22 cellular contexts compared by ENCODE assay signal in genomic region chr6:159999240-159999671, GRCh38. TPM values are rescaled to one million over a fixed set of nuclear protein-coding genes. Genes with fewer than 3 reads are reported as not detected.
DNase-seq lines count a peak whose midpoint lies in the region; ATAC-seq, FAIRE-seq and TF ChIP-seq lines count a peak whose summit lies in the region.
"Had no signal": no experiment of that assay in that cellular context is flagged by ENCODE, and none has a peak within 500 bp of the region (broad histone marks: within the 10 kb centered on the region; RNA-seq: fewer than 3 reads in every experiment).

No MANE protein-coding gene starts in this region.

- H3K9ac ChIP-seq in K562 (ENCODE audit: insufficient read depth in 1 of 2, low read depth in 2 of 2, low read length in 2 of 2) = peak overlapping the region in 1 of 2 experiments; percentile 61; a peak in 1 of 4 replicates
- H3K9ac ChIP-seq: BLaER1 treated with 17β-estradiol and CSF1 and Interleukin-3, amounts not matched to agents 10 nM and 100 nM; GM23248 had no signal

- H3K4me1 ChIP-seq in K562 (replicated peaks in 1 of 2; ENCODE audit: control insufficient read depth in 2 of 2, insufficient read depth in 2 of 2, low read length in 2 of 2) = peaks cover 30 to 33% of the 10 kb centered on the region in 2 experiments
- H3K4me1 ChIP-seq: A549, body of pancreas had no signal

- no peak for TF ChIP-seq CTCF in K562 (IDR thresholded peaks at IDR 0.05 in 2 of 3, conservative IDR thresholded peaks at IDR 0.05 in 1 of 3; ENCODE audit: insufficient read depth in 2 of 3, low read depth in 1 of 3, low read length in 3 of 3)

- POLR2A ChIA-PET in activated CD4-positive, alpha-beta T cell treated with anti-CD3 and anti-CD28 coated beads, Interleukin-2, amount 10 ng/mL, durations not matched to agents 7 days and 5 days (lab: Charles Lee) = no interaction called here
- POLR2A ChIA-PET in K562 (lab: Yijun Ruan, JAX) = interaction anchor here (1.0 to 2.0 kb wide), 7 partner anchors 9 to 28 kb away, joined by 3 to 7 read pairs (median 4); no protein-coding TSS in a partner anchor

- H3K27ac ChIP-seq in K562 (ENCODE audit: extremely low read depth, low read depth, low read length) = peak overlapping the region; percentile 44
- H3K27ac ChIP-seq: A549; BLaER1 treated with 17β-estradiol and CSF1 and Interleukin-3, amounts not matched to agents 10 nM and 100 nM; body of pancreas; GM23248; lower lobe of right lung; pancreas; WERI-Rb-1 had no signal

- peaks cover 100% of the 10 kb centered on the region for H3K79me2 ChIP-seq in K562 (ENCODE audit: control insufficient read depth, insufficient read depth, low read length)

- H3K9me3 ChIP-seq in K562 (replicated peaks; ENCODE audit: control insufficient read depth, insufficient read depth, low read depth, low read length) = peaks cover 7% of the 10 kb centered on the region; the same call in 1 of the 2 replicates
- H3K9me3 ChIP-seq: A549, body of pancreas, lower lobe of right lung, pancreas had no signal

- H3K9me3 Mint-ChIP-seq in activated CD4-positive, alpha-beta T cell treated with anti-CD3 and anti-CD28 coated beads, Interleukin-2, amount 10 ng/mL, durations not matched to agents 7 days and 5 days = peaks cover 14% of the 10 kb centered on the region
- peaks cover 10 to 25% of the 10 kb centered on the region in 2 donors for H3K9me3 Mint-ChIP-seq in stimulated activated naive B cell treated with anti-CD40 and anti-IgM and Interleukin-4, amounts not matched to agents 10 μg/mL and 1 μg/mL and 100 μg/mL, for 72 hours

- peaks cover 36% of the 10 kb centered on the region for H3K4me1 Mint-ChIP-seq in activated CD4-positive, alpha-beta T cell treated with anti-CD3 and anti-CD28 coated beads, Interleukin-2, amount 10 ng/mL, durations not matched to agents 7 days and 5 days
- H3K4me1 Mint-ChIP-seq in stimulated activated naive B cell treated with anti-CD40 and anti-IgM and Interleukin-4, amounts not matched to agents 10 μg/mL and 1 μg/mL and 100 μg/mL, for 72 hours = peaks cover 48 to 70% of the 10 kb centered on the region in 2 donors

- no peaks in the 10 kb centered on the region for H3K27me3 ChIP-seq in K562 (ENCODE audit: control insufficient read depth in 2 of 2, insufficient read depth in 2 of 2, low read length in 2 of 2)
- H3K27me3 ChIP-seq: BLaER1 treated with 17β-estradiol and CSF1 and Interleukin-3, amounts not matched to agents 10 nM and 100 nM; body of pancreas; pancreas had no signal

- FAIRE-seq in K562 (lab: Jason Lieb, UNC) = peak; percentile 62
- FAIRE-seq: A549, G401.6, pancreas had no signal

- H3K36me3 ChIP-seq in K562 (ENCODE audit: control insufficient read depth, insufficient read depth, low read length) = peaks cover 60% of the 10 kb centered on the region
- H3K36me3 ChIP-seq: pancreas had no signal

- H3K9me1 ChIP-seq in K562 (ENCODE audit: control insufficient read depth, insufficient read depth, low read length) = no peaks in the 10 kb centered on the region

- H3K36me3 Mint-ChIP-seq in activated CD4-positive, alpha-beta T cell treated with anti-CD3 and anti-CD28 coated beads, Interleukin-2, amount 10 ng/mL, durations not matched to agents 7 days and 5 days (ENCODE audit: low read depth) = peaks cover 54% of the 10 kb centered on the region
- peaks cover 68 to 77% of the 10 kb centered on the region in 2 donors for H3K36me3 Mint-ChIP-seq in stimulated activated naive B cell treated with anti-CD40 and anti-IgM and Interleukin-4, amounts not matched to agents 10 μg/mL and 1 μg/mL and 100 μg/mL, for 72 hours

- peak overlapping the region; percentile 15 for H3K27ac Mint-ChIP-seq in activated CD4-positive, alpha-beta T cell treated with anti-CD3 and anti-CD28 coated beads, Interleukin-2, amount 10 ng/mL, durations not matched to agents 7 days and 5 days
- H3K27ac Mint-ChIP-seq in stimulated activated naive B cell treated with anti-CD40 and anti-IgM and Interleukin-4, amounts not matched to agents 10 μg/mL and 1 μg/mL and 100 μg/mL, for 72 hours = peak overlapping the region; percentile 28

- DNase-seq in activated CD4-positive, alpha-beta T cell treated with anti-CD3 and anti-CD28 coated beads, Interleukin-2, amount 10 ng/mL, durations not matched to agents 7 days and 5 days = no peak
- no peak for DNase-seq in activated CD4-positive, alpha-beta T cell treated with anti-CD3 and anti-CD28 coated beads, Interleukin-2, amount 50 U/mL, for 4 hours
- DNase-seq in M059J (ENCODE audit: low read depth) (peak; percentile 46), K562 (ENCODE audit: extremely low read depth in 1 of 4, low spot score in 3 of 4) (peak in 3 of 4 experiments; percentile 40 to 85 (median 71)), Right ventricle myocardium superior (no peak), HT-29 (ENCODE audit: low spot score) (no peak)
- DNase-seq in stimulated activated naive B cell treated with anti-CD40 and anti-IgM and Interleukin-4, amounts not matched to agents 10 μg/mL and 1 μg/mL and 100 μg/mL, for 72 hours = no peak
- DNase-seq: activated gamma-delta T cell; body of pancreas; GM23248; Karpas-422; lower lobe of right lung; NCI-H1417; NCI-H526; pancreas; stimulated activated CD4-positive, alpha-beta T cell treated with anti-CD3 and anti-CD28 coated beads, Interleukin-2, amount 100 ng/mL, for 24 hours; T-helper 1 cell; WERI-Rb-1 had no signal

- no peak for TF ChIP-seq RAD21 in K562 (CRISPR knock-in tag; conservative IDR thresholded peaks at IDR 0.05 in 1 of 2, IDR thresholded peaks at IDR 0.05 in 1 of 2)

- no TSS peak for BruUV-seq in K562 (replicated peaks; lab: Mats Ljungman, UMichigan)

- in situ Hi-C loops in K562 (cut with MboI) = no loop called here

- H3K27me3 Mint-ChIP-seq in activated CD4-positive, alpha-beta T cell treated with anti-CD3 and anti-CD28 coated beads, Interleukin-2, amount 10 ng/mL, durations not matched to agents 7 days and 5 days = no peaks in the 10 kb centered on the region
- no peaks in the 10 kb centered on the region for H3K27me3 Mint-ChIP-seq in stimulated activated naive B cell treated with anti-CD40 and anti-IgM and Interleukin-4, amounts not matched to agents 10 μg/mL and 1 μg/mL and 100 μg/mL, for 72 hours

- WGBS in K562 (ENCODE audit: insufficient coverage, low coverage, missing lambda C conversion rate) = 8% methylated on average over 6 of the region's 6 CpGs

- intact Hi-C loops in K562 (cut with micrococcal nuclease) (no loop called here), Right ventricle myocardium superior (cut with DNase I) (no loop called here)

- CTCF ChIA-PET in activated CD4-positive, alpha-beta T cell treated with anti-CD3 and anti-CD28 coated beads, Interleukin-2, amount 10 ng/mL, durations not matched to agents 7 days and 5 days (lab: Charles Lee) = interaction anchor here (0.8 to 1.1 kb wide), 2 partner anchors 18 to 45 kb away, joined by 3 read pairs; no protein-coding TSS in a partner anchor
- CTCF ChIA-PET in K562 (lab: Yijun Ruan, JAX; ENCODE audit: low intra/inter-chr PET ratio) = no interaction called here

- ATAC-seq in K562 = peak; percentile 71
- no peak for ATAC-seq in stimulated activated naive B cell treated with anti-CD40 and anti-IgM and Interleukin-4, amounts not matched to agents 10 μg/mL and 1 μg/mL and 100 μg/mL, for 72 hours (replicated peaks)
- no peak for ATAC-seq in GM18873 (IDR thresholded peaks at IDR 0.05; ENCODE audit: low FRiP score, unreplicated experiment)
- no peak for ATAC-seq in Right ventricle myocardium superior (ENCODE audit: poor library complexity)
- ATAC-seq: A549, body of pancreas, lower lobe of right lung, pancreas had no signal

- peak; percentile 81; the same call in 1 of the 2 replicates for TF ChIP-seq EP300 in K562 (IDR thresholded peaks at IDR 0.05; ENCODE audit: low read length)

- H3K4me3 Mint-ChIP-seq in activated CD4-positive, alpha-beta T cell treated with anti-CD3 and anti-CD28 coated beads, Interleukin-2, amount 10 ng/mL, durations not matched to agents 7 days and 5 days = no peak overlapping the region
- no peak overlapping the region for H3K4me3 Mint-ChIP-seq in stimulated activated naive B cell treated with anti-CD40 and anti-IgM and Interleukin-4, amounts not matched to agents 10 μg/mL and 1 μg/mL and 100 μg/mL, for 72 hours

- H3K4me3 ChIP-seq in K562 = no peak overlapping the region
- H3K4me3 ChIP-seq: A549; BLaER1 treated with 17β-estradiol and CSF1 and Interleukin-3, amounts not matched to agents 10 nM and 100 nM; body of pancreas; GM23248; lower lobe of right lung; pancreas had no signal

- TF ChIP-seq POLR2A in K562 (conservative IDR thresholded peaks at IDR 0.05) = 0 out of 2 replicates have a peak, but pooled peaks have one; percentile 10

- H2AFZ ChIP-seq in K562 (ENCODE audit: low read depth, low read length) = no peak overlapping the region
- H2AFZ ChIP-seq: GM23248 had no signal

- H4K20me1 ChIP-seq in K562 (replicated peaks; ENCODE audit: control insufficient read depth, insufficient read depth, low read length) = no peaks in the 10 kb centered on the region; the same call in 1 of the 2 replicates

- peak overlapping the region; percentile 44 for H3K4me2 ChIP-seq in K562 (ENCODE audit: insufficient read depth, low read length)
- H3K4me2 ChIP-seq: A549 had no signal

TF ChIP-seq in K562, 482 proteins besides CTCF, POLR2A, EP300 and RAD21 (continues in another document):
- TF ChIP-seq ZNF551 (CRISPR knock-in tag; IDR thresholded peaks at IDR 0.05) (no peak), CC2D1A (IDR thresholded peaks at IDR 0.05) (peak; percentile 72; the same call in 1 of the 2 replicates)

RNA-seq across cellular contexts. Expression of gene IGF2R, which starts 30.4 kb away (rescaled TPM):
- total RNA-seq in activated CD4-positive, alpha-beta T cell treated with anti-CD3 and anti-CD28 coated beads, Interleukin-2, amount 10 ng/mL, durations not matched to agents 7 days and 5 days = 10 to 100 TPM; 62.8 to 65.0 TPM
- 41.4 and 67.8 TPM in 2 replicates for total RNA-seq in M059J (2014; rRNA removed; shearing (Covaris generic))
- total RNA-seq in K562 (2011; cell fraction: chromatin; rRNA removed; ENCODE audit: low replicate concordance) = 302 and 333 TPM in 2 replicates
- total RNA-seq in K562 (2011; cell fraction: nucleolus; rRNA removed) = 228 and 239 TPM in 2 replicates
- 228 and 238 TPM in 2 replicates for total RNA-seq in K562 (2011; cell fraction: nucleoplasm; rRNA removed)
- 36.9 and 41.3 TPM in 2 replicates for total RNA-seq in K562 (2014; rRNA removed)
- 34.4 and 37.8 TPM in 2 replicates for total RNA-seq in K562 (2014; rRNA removed; fragmentation: Illumina TruSeq; extraction: Trizol)
- 34.5 and 37.5 TPM in 2 replicates for total RNA-seq in K562 (2015; rRNA removed; fragmentation: Illumina TruSeq; extraction: Trizol)
- 84.7 and 92.3 TPM in 2 replicates for total RNA-seq in K562 (2021)
- polyA plus RNA-seq in K562 (2011; rRNA removed) = 13.2 and 16.7 TPM in 2 replicates
- polyA plus RNA-seq in K562 (2011; cell fraction: cytosol; rRNA removed) = 12.7 and 14.5 TPM in 2 replicates
- 55.4 and 71.5 TPM in 2 replicates for polyA plus RNA-seq in K562 (2011; cell fraction: nucleus; rRNA removed)
- polyA plus RNA-seq in K562 (2012) = 57.1 and 73.0 TPM in 2 replicates
- polyA plus RNA-seq in K562 (2014; fragmentation: Illumina TruSeq; extraction: Trizol) = 60.4 and 68.9 TPM in 2 replicates
- 1 to 10 TPM; 3.5 to 3.6 TPM for polyA plus RNA-seq in K562 (2014; fragmentation: Nextera tagmentation; extraction: Ambion mirVana)
- 30.3 and 31.0 TPM in 2 replicates for polyA plus RNA-seq in K562 (2014; rRNA removed)
- polyA minus RNA-seq in K562 (2011; rRNA and poly(A)+ RNA removed) = 48.1 and 64.9 TPM in 2 replicates
- polyA minus RNA-seq in K562 (2011; cell fraction: cytosol; rRNA and poly(A)+ RNA removed) = 47.2 and 72.7 TPM in 2 replicates
- polyA minus RNA-seq in K562 (2011; cell fraction: nucleus; rRNA and poly(A)+ RNA removed) = 108 and 127 TPM in 2 replicates
- 68.4 TPM for total RNA-seq in Right ventricle myocardium superior
- total RNA-seq in HT-29 (2014; rRNA removed; shearing (Covaris generic)) = 37.7 and 51.2 TPM in 2 replicates

Comparison
In these comparisons a context has a peak if more than half of its experiments do, and no peak if none do; other contexts are left out.
1. DNase-seq: peak in M059J (single experiment) and K562 (3 of 4); none in activated CD4-positive, alpha-beta T cell treated with anti-CD3 and anti-CD28 coated beads, Interleukin-2, amount 10 ng/mL, durations not matched to agents 7 days and 5 days (single experiment), activated CD4-positive, alpha-beta T cell treated with anti-CD3 and anti-CD28 coated beads, Interleukin-2, amount 50 U/mL, for 4 hours (0 of 2), stimulated activated naive B cell treated with anti-CD40 and anti-IgM and Interleukin-4, amounts not matched to agents 10 μg/mL and 1 μg/mL and 100 μg/mL, for 72 hours (single experiment), Right ventricle myocardium superior (single experiment) and HT-29 (single experiment).